In the genomic region with DNA sequence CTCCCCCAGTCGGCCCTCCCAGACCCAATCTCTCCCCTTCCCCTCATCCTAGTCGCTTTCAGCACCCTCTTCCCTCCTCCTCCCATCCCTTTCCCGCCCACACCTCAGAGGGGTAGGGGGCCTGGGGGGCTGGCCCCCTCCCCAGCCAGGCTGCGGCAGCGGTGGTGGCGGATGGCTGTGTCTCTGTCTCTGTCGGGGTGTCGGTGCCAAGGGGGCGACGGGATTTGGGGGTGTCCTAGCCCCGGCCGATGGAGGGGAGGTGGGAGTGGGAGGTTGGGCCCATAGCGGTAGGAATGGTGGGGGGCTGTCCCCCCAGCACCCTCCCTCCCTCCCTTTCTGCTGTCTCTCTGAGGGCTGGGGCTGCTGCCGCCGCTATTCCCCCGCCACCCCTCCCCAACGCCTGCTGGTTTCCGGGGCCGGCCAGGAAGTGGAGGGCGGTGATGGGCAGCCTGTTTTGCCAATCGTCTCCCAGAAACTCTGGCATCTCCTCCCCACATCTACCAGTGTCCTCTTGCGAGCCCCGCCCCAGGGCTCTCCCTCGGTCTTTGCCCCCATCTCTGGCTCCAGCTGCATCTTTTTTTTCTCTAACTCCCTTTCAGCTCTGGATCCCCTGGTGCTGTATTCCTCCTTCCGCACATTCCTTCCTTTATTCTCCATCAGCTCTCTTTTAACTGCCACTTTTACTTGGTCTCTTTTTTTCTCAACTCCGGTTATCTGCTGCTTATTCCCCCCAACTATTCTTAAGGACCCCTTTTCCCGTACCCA, we compare ENCODE assay signal across 1 cellular context.
TF ChIP-seq lines count a peak whose summit lies in the region.

Gene AGPAT1 (minus strand): TSS at position 374 of the 765 bp plus-strand sequence. CDS start 4,588 bp downstream, outside the sequence.

TF ChIP-seq in K562, 482 proteins besides CTCF, POLR2A, EP300 and RAD21 (continued from another document and continues in another):
- TF ChIP-seq, protein P1, sequence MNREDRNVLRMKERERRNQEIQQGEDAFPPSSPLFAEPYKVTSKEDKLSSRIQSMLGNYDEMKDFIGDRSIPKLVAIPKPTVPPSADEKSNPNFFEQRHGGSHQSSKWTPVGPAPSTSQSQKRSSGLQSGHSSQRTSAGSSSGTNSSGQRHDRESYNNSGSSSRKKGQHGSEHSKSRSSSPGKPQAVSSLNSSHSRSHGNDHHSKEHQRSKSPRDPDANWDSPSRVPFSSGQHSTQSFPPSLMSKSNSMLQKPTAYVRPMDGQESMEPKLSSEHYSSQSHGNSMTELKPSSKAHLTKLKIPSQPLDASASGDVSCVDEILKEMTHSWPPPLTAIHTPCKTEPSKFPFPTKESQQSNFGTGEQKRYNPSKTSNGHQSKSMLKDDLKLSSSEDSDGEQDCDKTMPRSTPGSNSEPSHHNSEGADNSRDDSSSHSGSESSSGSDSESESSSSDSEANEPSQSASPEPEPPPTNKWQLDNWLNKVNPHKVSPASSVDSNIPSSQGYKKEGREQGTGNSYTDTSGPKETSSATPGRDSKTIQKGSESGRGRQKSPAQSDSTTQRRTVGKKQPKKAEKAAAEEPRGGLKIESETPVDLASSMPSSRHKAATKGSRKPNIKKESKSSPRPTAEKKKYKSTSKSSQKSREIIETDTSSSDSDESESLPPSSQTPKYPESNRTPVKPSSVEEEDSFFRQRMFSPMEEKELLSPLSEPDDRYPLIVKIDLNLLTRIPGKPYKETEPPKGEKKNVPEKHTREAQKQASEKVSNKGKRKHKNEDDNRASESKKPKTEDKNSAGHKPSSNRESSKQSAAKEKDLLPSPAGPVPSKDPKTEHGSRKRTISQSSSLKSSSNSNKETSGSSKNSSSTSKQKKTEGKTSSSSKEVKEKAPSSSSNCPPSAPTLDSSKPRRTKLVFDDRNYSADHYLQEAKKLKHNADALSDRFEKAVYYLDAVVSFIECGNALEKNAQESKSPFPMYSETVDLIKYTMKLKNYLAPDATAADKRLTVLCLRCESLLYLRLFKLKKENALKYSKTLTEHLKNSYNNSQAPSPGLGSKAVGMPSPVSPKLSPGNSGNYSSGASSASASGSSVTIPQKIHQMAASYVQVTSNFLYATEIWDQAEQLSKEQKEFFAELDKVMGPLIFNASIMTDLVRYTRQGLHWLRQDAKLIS (CRISPR knock-in tag; IDR thresholded peaks at IDR 0.05), result 0 out of 2 replicates have a peak, but pooled peaks have one; percentile 35
- TF ChIP-seq YY1 (IDR thresholded peaks at IDR 0.05; ENCODE audit: borderline replicate concordance in 1 of 3, control insufficient read depth in 1 of 3, extremely low read depth in 1 of 3, insufficient read depth in 3 of 3, insufficient read length in 1 of 3, insufficient replicate concordance in 2 of 3, low read depth in 1 of 3, low read length in 2 of 3), result peak in 2 of 3 experiments; percentile 7 to 36
- TF ChIP-seq TEAD4 (IDR thresholded peaks at IDR 0.05; ENCODE audit: low read length), result no peak
- TF ChIP-seq TEAD4 (CRISPR knock-in tag; IDR thresholded peaks at IDR 0.05; ENCODE audit: borderline replicate concordance), result no peak
- TF ChIP-seq, protein P2, sequence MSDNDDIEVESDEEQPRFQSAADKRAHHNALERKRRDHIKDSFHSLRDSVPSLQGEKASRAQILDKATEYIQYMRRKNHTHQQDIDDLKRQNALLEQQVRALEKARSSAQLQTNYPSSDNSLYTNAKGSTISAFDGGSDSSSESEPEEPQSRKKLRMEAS (CRISPR knock-in tag; IDR thresholded peaks at IDR 0.05), result peak; percentile 26; the same call in 1 of the 2 replicates
- TF ChIP-seq, protein P3, sequence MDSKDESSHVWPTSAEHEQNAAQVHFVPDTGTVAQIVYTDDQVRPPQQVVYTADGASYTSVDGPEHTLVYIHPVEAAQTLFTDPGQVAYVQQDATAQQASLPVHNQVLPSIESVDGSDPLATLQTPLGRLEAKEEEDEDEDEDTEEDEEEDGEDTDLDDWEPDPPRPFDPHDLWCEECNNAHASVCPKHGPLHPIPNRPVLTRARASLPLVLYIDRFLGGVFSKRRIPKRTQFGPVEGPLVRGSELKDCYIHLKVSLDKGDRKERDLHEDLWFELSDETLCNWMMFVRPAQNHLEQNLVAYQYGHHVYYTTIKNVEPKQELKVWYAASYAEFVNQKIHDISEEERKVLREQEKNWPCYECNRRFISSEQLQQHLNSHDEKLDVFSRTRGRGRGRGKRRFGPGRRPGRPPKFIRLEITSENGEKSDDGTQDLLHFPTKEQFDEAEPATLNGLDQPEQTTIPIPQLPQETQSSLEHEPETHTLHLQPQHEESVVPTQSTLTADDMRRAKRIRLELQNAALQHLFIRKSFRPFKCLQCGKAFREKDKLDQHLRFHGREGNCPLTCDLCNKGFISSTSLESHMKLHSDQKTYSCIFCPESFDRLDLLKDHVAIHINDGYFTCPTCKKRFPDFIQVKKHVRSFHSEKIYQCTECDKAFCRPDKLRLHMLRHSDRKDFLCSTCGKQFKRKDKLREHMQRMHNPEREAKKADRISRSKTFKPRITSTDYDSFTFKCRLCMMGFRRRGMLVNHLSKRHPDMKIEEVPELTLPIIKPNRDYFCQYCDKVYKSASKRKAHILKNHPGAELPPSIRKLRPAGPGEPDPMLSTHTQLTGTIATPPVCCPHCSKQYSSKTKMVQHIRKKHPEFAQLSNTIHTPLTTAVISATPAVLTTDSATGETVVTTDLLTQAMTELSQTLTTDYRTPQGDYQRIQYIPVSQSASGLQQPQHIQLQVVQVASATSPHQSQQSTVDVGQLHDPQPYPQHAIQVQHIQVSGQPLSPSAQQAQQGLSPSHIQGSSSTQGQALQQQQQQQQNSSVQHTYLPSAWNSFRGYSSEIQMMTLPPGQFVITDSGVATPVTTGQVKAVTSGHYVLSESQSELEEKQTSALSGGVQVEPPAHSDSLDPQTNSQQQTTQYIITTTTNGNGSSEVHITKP (IDR thresholded peaks at IDR 0.05; ENCODE audit: partially characterized antibody), result peak; percentile 31
- TF ChIP-seq BHLHE40 (IDR thresholded peaks at IDR 0.05; ENCODE audit: low read length), result no peak
- no peak for TF ChIP-seq ETV6 (IDR thresholded peaks at IDR 0.05; ENCODE audit: borderline replicate concordance in 1 of 2, low read depth in 2 of 2, low read length in 1 of 2)
- no peak for TF ChIP-seq ETV6 (CRISPR knock-in tag; IDR thresholded peaks at IDR 0.05; ENCODE audit: borderline replicate concordance)
- TF ChIP-seq SMARCE1 (IDR thresholded peaks at IDR 0.05), result peak; percentile 55; the same call in 1 of the 2 replicates
- no peak for TF ChIP-seq ZNF583 (CRISPR knock-in tag; IDR thresholded peaks at IDR 0.05)
- TF ChIP-seq E2F5 (CRISPR knock-in tag; IDR thresholded peaks at IDR 0.05), result no peak
- TF ChIP-seq MTF1 (CRISPR knock-in tag; IDR thresholded peaks at IDR 0.05; ENCODE audit: borderline replicate concordance), result no peak
- TF ChIP-seq FOS (IDR thresholded peaks at IDR 0.05; ENCODE audit: extremely low read depth, insufficient read length), result peak; percentile 76
- no peak for TF ChIP-seq NELFE (IDR thresholded peaks at IDR 0.05; ENCODE audit: insufficient read depth, insufficient read length)
- TF ChIP-seq YBX1 (IDR thresholded peaks at IDR 0.05), result peak; percentile 60; the same call in 1 of the 2 replicates
- peak; percentile 75; the same call in 1 of the 2 replicates for TF ChIP-seq ERF (CRISPR knock-in tag; IDR thresholded peaks at IDR 0.05)
- TF ChIP-seq ZBTB33 (CRISPR knock-in tag; IDR thresholded peaks at IDR 0.05), result no peak
- no peak for TF ChIP-seq ZNF23 (CRISPR knock-in tag; IDR thresholded peaks at IDR 0.05)
- TF ChIP-seq SIX5 (IDR thresholded peaks at IDR 0.05; ENCODE audit: borderline replicate concordance in 1 of 2, insufficient read depth in 1 of 2, low read depth in 1 of 2, low read length in 2 of 2), result no peak
- TF ChIP-seq, protein P4, sequence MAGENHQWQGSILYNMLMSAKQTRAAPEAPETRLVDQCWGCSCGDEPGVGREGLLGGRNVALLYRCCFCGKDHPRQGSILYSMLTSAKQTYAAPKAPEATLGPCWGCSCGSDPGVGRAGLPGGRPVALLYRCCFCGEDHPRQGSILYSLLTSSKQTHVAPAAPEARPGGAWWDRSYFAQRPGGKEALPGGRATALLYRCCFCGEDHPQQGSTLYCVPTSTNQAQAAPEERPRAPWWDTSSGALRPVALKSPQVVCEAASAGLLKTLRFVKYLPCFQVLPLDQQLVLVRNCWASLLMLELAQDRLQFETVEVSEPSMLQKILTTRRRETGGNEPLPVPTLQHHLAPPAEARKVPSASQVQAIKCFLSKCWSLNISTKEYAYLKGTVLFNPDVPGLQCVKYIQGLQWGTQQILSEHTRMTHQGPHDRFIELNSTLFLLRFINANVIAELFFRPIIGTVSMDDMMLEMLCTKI (IDR thresholded peaks at IDR 0.05; ENCODE audit: partially characterized antibody), result no peak
- TF ChIP-seq ZBTB1 (CRISPR knock-in tag; IDR thresholded peaks at IDR 0.05; ENCODE audit: borderline replicate concordance, low read depth), result no peak; the same call in 1 of the 2 replicates
- no peak for TF ChIP-seq NFATC3 (IDR thresholded peaks at IDR 0.05)
- TF ChIP-seq, protein P5, sequence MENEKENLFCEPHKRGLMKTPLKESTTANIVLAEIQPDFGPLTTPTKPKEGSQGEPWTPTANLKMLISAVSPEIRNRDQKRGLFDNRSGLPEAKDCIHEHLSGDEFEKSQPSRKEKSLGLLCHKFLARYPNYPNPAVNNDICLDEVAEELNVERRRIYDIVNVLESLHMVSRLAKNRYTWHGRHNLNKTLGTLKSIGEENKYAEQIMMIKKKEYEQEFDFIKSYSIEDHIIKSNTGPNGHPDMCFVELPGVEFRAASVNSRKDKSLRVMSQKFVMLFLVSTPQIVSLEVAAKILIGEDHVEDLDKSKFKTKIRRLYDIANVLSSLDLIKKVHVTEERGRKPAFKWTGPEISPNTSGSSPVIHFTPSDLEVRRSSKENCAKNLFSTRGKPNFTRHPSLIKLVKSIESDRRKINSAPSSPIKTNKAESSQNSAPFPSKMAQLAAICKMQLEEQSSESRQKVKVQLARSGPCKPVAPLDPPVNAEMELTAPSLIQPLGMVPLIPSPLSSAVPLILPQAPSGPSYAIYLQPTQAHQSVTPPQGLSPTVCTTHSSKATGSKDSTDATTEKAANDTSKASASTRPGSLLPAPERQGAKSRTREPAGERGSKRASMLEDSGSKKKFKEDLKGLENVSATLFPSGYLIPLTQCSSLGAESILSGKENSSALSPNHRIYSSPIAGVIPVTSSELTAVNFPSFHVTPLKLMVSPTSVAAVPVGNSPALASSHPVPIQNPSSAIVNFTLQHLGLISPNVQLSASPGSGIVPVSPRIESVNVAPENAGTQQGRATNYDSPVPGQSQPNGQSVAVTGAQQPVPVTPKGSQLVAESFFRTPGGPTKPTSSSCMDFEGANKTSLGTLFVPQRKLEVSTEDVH (IDR thresholded peaks at IDR 0.05; ENCODE audit: low read depth, partially characterized antibody), result peak; percentile 46
- no peak; a peak in 1 of 4 replicates for TF ChIP-seq SIN3A (IDR thresholded peaks at IDR 0.05; ENCODE audit: borderline replicate concordance in 2 of 2, control insufficient read depth in 1 of 2, low read depth in 2 of 2, low read length in 2 of 2)
- no peak; the same call in 1 of the 2 replicates for TF ChIP-seq DMBX1 (CRISPR knock-in tag; IDR thresholded peaks at IDR 0.05; ENCODE audit: borderline replicate concordance)
- TF ChIP-seq ZZZ3 (IDR thresholded peaks at IDR 0.05), result no peak
- TF ChIP-seq KAT8 (IDR thresholded peaks at IDR 0.05; ENCODE audit: low read depth), result no peak
- TF ChIP-seq ZNF165 (CRISPR knock-in tag; IDR thresholded peaks at IDR 0.05; ENCODE audit: borderline replicate concordance), result no peak
- peak; percentile 27 for TF ChIP-seq KDM5B (IDR thresholded peaks at IDR 0.05; ENCODE audit: insufficient replicate concordance, low read depth, low read length)
- peak; percentile 88; the same call in 1 of the 2 replicates for TF ChIP-seq RERE (CRISPR knock-in tag; IDR thresholded peaks at IDR 0.05; ENCODE audit: borderline replicate concordance)
